Comparison of ENCODE assay signal across 1 cellular context in genomic region chrX:88424071-88424470, GRCh38.
TF ChIP-seq lines count a peak whose summit lies in the region.

No MANE protein-coding gene starts in this region.

TF ChIP-seq in GM12878, 131 proteins besides CTCF, POLR2A, EP300 and RAD21 (continued from another document):
- TF ChIP-seq ZNF622 (IDR thresholded peaks at IDR 0.05) = no peak
- no peak for TF ChIP-seq YY1 (IDR thresholded peaks at IDR 0.05; ENCODE audit: low read depth, low read length)
- TF ChIP-seq HSF1 (IDR thresholded peaks at IDR 0.05; ENCODE audit: low read depth, low read length) = no peak
- no peak for TF ChIP-seq MXI1 (IDR thresholded peaks at IDR 0.05; ENCODE audit: low read depth, low read length)
- no peak for TF ChIP-seq BCLAF1 (IDR thresholded peaks at IDR 0.05)
- no peak for TF ChIP-seq ZNF207 (IDR thresholded peaks at IDR 0.05; ENCODE audit: borderline replicate concordance)
- TF ChIP-seq EED (IDR thresholded peaks at IDR 0.05; ENCODE audit: low read depth) = no peak
- peak; percentile 54; the same call in 1 of the 2 replicates for TF ChIP-seq ZNF217 (IDR thresholded peaks at IDR 0.05)
- TF ChIP-seq BHLHE40 (IDR thresholded peaks at IDR 0.05; ENCODE audit: borderline replicate concordance in 1 of 2, low read depth in 2 of 2, low read length in 1 of 2) = no peak
- TF ChIP-seq NR2C1 (IDR thresholded peaks at IDR 0.05) = no peak
- TF ChIP-seq NRF1 (conservative IDR thresholded peaks at IDR 0.05; ENCODE audit: low read depth, low read length) = no peak
- no peak for TF ChIP-seq SMAD1 (IDR thresholded peaks at IDR 0.05; ENCODE audit: low read depth, partially characterized antibody)
- no peak for TF ChIP-seq MYC (IDR thresholded peaks at IDR 0.05; ENCODE audit: insufficient read depth, insufficient read length, insufficient replicate concordance, low read length, severe bottlenecking)
- TF ChIP-seq BMI1 (IDR thresholded peaks at IDR 0.05; ENCODE audit: borderline replicate concordance) = peak; percentile 68; the same call in 1 of the 2 replicates
- no peak for TF ChIP-seq POLR2AphosphoS5 (IDR thresholded peaks at IDR 0.05; ENCODE audit: low read length)
- TF ChIP-seq SP1 (IDR thresholded peaks at IDR 0.05; ENCODE audit: low read depth, low read length) = no peak
- no peak for TF ChIP-seq TAF1 (IDR thresholded peaks at IDR 0.05; ENCODE audit: borderline replicate concordance, low read depth, low read length)
